ENCODE assay signal across 8 cellular contexts in the genomic region with DNA sequence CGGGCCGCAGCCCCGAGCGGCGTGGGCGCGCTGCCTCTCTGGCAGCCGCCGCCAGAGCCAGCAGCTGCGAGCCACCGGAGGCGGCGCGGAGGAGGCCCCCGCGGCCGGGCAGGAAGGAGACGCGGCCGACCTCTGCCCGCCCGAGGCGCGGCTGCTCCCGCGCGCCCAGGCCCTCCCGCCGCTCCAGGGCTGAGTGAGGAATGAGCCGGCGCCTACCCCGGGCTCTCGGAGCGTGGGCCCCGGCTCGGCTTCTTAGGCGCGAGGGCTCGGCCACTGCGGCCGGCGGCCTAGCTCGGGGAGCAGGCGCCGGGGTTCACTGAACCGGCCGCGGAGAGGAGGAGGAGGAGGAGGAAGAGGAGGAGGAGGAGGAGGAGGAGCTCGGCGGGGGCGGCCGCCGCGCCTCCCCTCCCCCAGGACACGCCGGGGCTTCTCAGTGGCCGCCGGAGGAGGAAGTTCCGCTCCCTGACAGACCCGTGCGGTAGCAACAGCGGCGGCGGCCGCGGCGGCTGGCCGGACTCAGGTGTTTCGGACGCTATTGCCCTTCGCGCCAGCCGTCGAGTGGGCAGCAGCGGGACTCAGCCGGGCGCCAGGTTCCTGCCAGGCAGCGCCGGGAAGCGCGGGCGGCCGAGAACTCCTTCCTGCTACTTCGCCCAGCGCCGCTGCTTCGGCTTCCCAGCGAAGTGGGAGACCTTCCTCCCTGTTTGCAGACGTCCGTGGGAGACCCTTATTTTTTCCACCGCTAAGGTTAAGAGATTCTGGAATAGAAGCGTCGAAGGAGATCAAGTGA. TPM values are rescaled to one million over a fixed set of nuclear protein-coding genes. Genes with fewer than 3 reads are reported as not detected.
DNase-seq lines count a peak whose midpoint lies in the region; ATAC-seq and TF ChIP-seq lines count a peak whose summit lies in the region.

A gene (plus strand): TSS at position 468 of the 787 bp plus-strand sequence. CDS start 735 bp downstream, outside the sequence.

- H3K4me1 ChIP-seq in thymus (ENCODE audit: control insufficient read depth, insufficient read depth, low read length), result peaks cover 21% of the 10 kb centered on the region

- ATAC-seq in GM21717 (IDR thresholded peaks at IDR 0.05; ENCODE audit: unreplicated experiment) (peak; percentile 60), SK-N-SH treated with all-trans-retinoic acid at 6 μM for 48 hours (peak; percentile 83)

- H3K36me3 Mint-ChIP-seq in activated naive CD8-positive, alpha-beta T cell, result no peaks in the 10 kb centered on the region
- H3K36me3 Mint-ChIP-seq in osteocyte (ENCODE audit: unreplicated experiment), result no peaks in the 10 kb centered on the region

- no peaks in the 10 kb centered on the region for H3K9me3 Mint-ChIP-seq in activated naive CD8-positive, alpha-beta T cell (ENCODE audit: low read depth)
- no peaks in the 10 kb centered on the region for H3K9me3 Mint-ChIP-seq in osteocyte (ENCODE audit: unreplicated experiment)

- H3K4me3 Mint-ChIP-seq in activated naive CD8-positive, alpha-beta T cell, result peak within 1 kb of the TSS; percentile 96
- H3K4me3 Mint-ChIP-seq in osteocyte (ENCODE audit: unreplicated experiment), result peak within 1 kb of the TSS; percentile 91

- peaks cover 63% of the 10 kb centered on the region for H3K4me1 Mint-ChIP-seq in activated naive CD8-positive, alpha-beta T cell (ENCODE audit: low read depth)
- H3K4me1 Mint-ChIP-seq in osteocyte (ENCODE audit: unreplicated experiment), result peaks cover 48% of the 10 kb centered on the region

- no peaks in the 10 kb centered on the region for H3K36me3 ChIP-seq in thymus (ENCODE audit: control insufficient read depth, insufficient read depth)

- no peaks in the 10 kb centered on the region for H3K27me3 ChIP-seq in thymus (ENCODE audit: control insufficient read depth, insufficient read depth)

- H3K27me3 Mint-ChIP-seq in activated naive CD8-positive, alpha-beta T cell, result no peaks in the 10 kb centered on the region
- no peaks in the 10 kb centered on the region for H3K27me3 Mint-ChIP-seq in osteocyte (ENCODE audit: unreplicated experiment)

- DNase-seq in ELF-1 (ENCODE audit: low read depth, low spot score), result peak; percentile 83
- peak; percentile 60 for DNase-seq in KG1 (lab: John Stamatoyannopoulos, UW)
- DNase-seq in glomerular visceral epithelial cell (ENCODE audit: extremely low spot score), result peak; percentile 93
- peak; percentile 91 for DNase-seq in osteocyte (ENCODE audit: extremely low spot score, unreplicated experiment)

- WGBS in thymus, result under 1% methylated on average over 93 of the region's 93 CpGs

- peak within 1 kb of the TSS; percentile 95 for H3K27ac ChIP-seq in thymus (ENCODE audit: low read depth)

- peak within 1 kb of the TSS; percentile 99 for H3K4me3 ChIP-seq in thymus (ENCODE audit: low read length)

- peak within 1 kb of the TSS; percentile 96 for H3K27ac Mint-ChIP-seq in activated naive CD8-positive, alpha-beta T cell
- peak within 1 kb of the TSS; percentile 98 for H3K27ac Mint-ChIP-seq in osteocyte (ENCODE audit: unreplicated experiment)

- no peaks in the 10 kb centered on the region for H3K9me3 ChIP-seq in thymus (ENCODE audit: control insufficient read depth)

- TF ChIP-seq CTCF in osteocyte (IDR thresholded peaks at IDR 0.05), result no peak

TF ChIP-seq in SK-N-SH treated with all-trans-retinoic acid at 6 μM for 48 hours, 23 proteins besides CTCF, POLR2A, EP300 and RAD21:
- TF ChIP-seq, protein P1, sequence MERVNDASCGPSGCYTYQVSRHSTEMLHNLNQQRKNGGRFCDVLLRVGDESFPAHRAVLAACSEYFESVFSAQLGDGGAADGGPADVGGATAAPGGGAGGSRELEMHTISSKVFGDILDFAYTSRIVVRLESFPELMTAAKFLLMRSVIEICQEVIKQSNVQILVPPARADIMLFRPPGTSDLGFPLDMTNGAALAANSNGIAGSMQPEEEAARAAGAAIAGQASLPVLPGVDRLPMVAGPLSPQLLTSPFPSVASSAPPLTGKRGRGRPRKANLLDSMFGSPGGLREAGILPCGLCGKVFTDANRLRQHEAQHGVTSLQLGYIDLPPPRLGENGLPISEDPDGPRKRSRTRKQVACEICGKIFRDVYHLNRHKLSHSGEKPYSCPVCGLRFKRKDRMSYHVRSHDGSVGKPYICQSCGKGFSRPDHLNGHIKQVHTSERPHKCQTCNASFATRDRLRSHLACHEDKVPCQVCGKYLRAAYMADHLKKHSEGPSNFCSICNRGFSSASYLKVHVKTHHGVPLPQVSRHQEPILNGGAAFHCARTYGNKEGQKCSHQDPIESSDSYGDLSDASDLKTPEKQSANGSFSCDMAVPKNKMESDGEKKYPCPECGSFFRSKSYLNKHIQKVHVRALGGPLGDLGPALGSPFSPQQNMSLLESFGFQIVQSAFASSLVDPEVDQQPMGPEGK (CRISPR knock-in tag; IDR thresholded peaks at IDR 0.05; ENCODE audit: borderline replicate concordance), result no peak
- TF ChIP-seq ZNF70 (CRISPR knock-in tag; IDR thresholded peaks at IDR 0.05), result no peak
- TF ChIP-seq ZNF8 (CRISPR knock-in tag; IDR thresholded peaks at IDR 0.05), result no peak
- TF ChIP-seq OSR1 (CRISPR knock-in tag; IDR thresholded peaks at IDR 0.05), result no peak
- no peak for TF ChIP-seq ZFP30 (CRISPR knock-in tag; IDR thresholded peaks at IDR 0.05)
- no peak for TF ChIP-seq ZC3H10 (CRISPR knock-in tag; IDR thresholded peaks at IDR 0.05)
- TF ChIP-seq GLIS3 (CRISPR knock-in tag; IDR thresholded peaks at IDR 0.05), result no peak
- no peak for TF ChIP-seq BACH2 (CRISPR knock-in tag; IDR thresholded peaks at IDR 0.05; ENCODE audit: borderline replicate concordance)
- TF ChIP-seq, protein P2, sequence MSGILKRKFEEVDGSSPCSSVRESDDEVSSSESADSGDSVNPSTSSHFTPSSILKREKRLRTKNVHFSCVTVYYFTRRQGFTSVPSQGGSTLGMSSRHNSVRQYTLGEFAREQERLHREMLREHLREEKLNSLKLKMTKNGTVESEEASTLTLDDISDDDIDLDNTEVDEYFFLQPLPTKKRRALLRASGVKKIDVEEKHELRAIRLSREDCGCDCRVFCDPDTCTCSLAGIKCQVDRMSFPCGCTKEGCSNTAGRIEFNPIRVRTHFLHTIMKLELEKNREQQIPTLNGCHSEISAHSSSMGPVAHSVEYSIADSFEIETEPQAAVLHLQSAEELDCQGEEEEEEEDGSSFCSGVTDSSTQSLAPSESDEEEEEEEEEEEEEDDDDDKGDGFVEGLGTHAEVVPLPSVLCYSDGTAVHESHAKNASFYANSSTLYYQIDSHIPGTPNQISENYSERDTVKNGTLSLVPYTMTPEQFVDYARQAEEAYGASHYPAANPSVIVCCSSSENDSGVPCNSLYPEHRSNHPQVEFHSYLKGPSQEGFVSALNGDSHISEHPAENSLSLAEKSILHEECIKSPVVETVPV (CRISPR knock-in tag; IDR thresholded peaks at IDR 0.05), result no peak
- TF ChIP-seq PPARA (CRISPR knock-in tag; IDR thresholded peaks at IDR 0.05; ENCODE audit: borderline replicate concordance), result no peak
- TF ChIP-seq, protein P3, sequence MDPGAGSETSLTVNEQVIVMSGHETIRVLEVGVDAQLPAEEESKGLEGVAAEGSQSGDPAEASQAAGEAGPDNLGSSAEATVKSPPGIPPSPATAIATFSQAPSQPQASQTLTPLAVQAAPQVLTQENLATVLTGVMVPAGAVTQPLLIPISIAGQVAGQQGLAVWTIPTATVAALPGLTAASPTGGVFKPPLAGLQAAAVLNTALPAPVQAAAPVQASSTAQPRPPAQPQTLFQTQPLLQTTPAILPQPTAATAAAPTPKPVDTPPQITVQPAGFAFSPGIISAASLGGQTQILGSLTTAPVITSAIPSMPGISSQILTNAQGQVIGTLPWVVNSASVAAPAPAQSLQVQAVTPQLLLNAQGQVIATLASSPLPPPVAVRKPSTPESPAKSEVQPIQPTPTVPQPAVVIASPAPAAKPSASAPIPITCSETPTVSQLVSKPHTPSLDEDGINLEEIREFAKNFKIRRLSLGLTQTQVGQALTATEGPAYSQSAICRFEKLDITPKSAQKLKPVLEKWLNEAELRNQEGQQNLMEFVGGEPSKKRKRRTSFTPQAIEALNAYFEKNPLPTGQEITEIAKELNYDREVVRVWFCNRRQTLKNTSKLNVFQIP (CRISPR knock-in tag; IDR thresholded peaks at IDR 0.05; ENCODE audit: borderline replicate concordance, low read depth), result no peak
- no peak for TF ChIP-seq ZNF565 (CRISPR knock-in tag; conservative IDR thresholded peaks at IDR 0.05; ENCODE audit: low read depth)
- TF ChIP-seq CSDC2 (CRISPR knock-in tag; IDR thresholded peaks at IDR 0.05), result no peak
- no peak for TF ChIP-seq SNAI2 (CRISPR knock-in tag; IDR thresholded peaks at IDR 0.05)
- no peak for TF ChIP-seq ESRRG (CRISPR knock-in tag; IDR thresholded peaks at IDR 0.05)
- no peak for TF ChIP-seq TCF4 (CRISPR knock-in tag; IDR thresholded peaks at IDR 0.05; ENCODE audit: borderline replicate concordance)
- TF ChIP-seq ARNTL (CRISPR knock-in tag; IDR thresholded peaks at IDR 0.05; ENCODE audit: borderline replicate concordance, low read depth), result no peak
- no peak for TF ChIP-seq TOX (CRISPR knock-in tag; IDR thresholded peaks at IDR 0.05; ENCODE audit: borderline replicate concordance)

RNA-seq across cellular contexts. Expression of the gene that starts here (rescaled TPM):
- total RNA-seq in osteocyte, result 48.3 and 53.7 TPM in 2 replicates
- 10.6 TPM for polyA plus RNA-seq in thymus

Comparison
In these comparisons a context has a peak if more than half of its experiments do, and no peak if none do; other contexts are left out.
1. Peak in every context shown above with its lines: DNase-seq, ATAC-seq, H3K4me3 ChIP-seq and H3K27ac ChIP-seq.